ENCODE assay signal across 15 cellular contexts in the genomic region with DNA sequence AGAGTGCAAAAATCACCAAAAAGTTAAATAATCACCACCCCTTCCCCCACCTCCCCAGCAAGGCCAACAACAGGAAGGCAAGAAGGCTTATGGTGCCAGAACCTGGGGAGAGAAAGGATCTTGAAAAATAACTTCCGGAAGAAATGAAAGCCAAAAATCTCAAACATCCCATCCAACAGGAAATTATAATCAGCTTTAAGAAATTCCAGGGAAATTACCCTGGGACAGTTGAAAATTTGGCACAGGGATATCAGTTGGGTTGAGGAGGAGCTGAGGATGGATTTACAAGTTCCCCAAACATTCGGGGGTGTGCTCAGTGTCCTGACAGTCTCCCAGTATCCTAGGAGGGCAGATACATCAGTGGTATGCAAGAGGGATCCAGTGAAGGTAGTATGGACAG.
"Had no signal": no experiment of that assay in that cellular context is flagged by ENCODE, and none has a peak within 500 bp of the region (broad histone marks: within the 10 kb centered on the region; RNA-seq: fewer than 3 reads in every experiment).

No MANE protein-coding gene starts in this region.

- H3K36me3 ChIP-seq: neutrophil had no signal

- ATAC-seq: esophagus mucosa; foreskin keratinocyte; naive thymus-derived CD4-positive, alpha-beta T cell; psoas muscle had no signal

- H3K27ac ChIP-seq: foreskin keratinocyte, neutrophil, psoas muscle had no signal

- H3K36me3 Mint-ChIP-seq: immature natural killer cell; naive thymus-derived CD4-positive, alpha-beta T cell had no signal

- H3K4me1 Mint-ChIP-seq: immature natural killer cell had no signal

- FAIRE-seq: colon, kidney, small intestine had no signal

- H3K4me3 ChIP-seq: psoas muscle had no signal

- H3K9me3 ChIP-seq: neutrophil, psoas muscle had no signal

- DNase-seq: cerebellar nuclear complex; foreskin keratinocyte; immature natural killer cell; kidney; left cardiac atrium; mesendoderm; naive thymus-derived CD4-positive, alpha-beta T cell; psoas muscle; small intestine; stimulated activated CD4-positive, alpha-beta T cell treated with anti-CD3 and anti-CD28 coated beads, Interleukin-12 subunit alpha, Interleukin-12 subunit beta, amount 100 ng/mL, for 4 hours; stimulated activated naive CD4-positive, alpha-beta T cell treated with Interleukin-2 at 50 U/mL for 16 hours had no signal

- H3K27ac Mint-ChIP-seq: dendritic cell treated with granulocyte-macrophage colony-stimulating factor and Interleukin-4, amounts not matched to agents 40 ng/mL and 50 ng/mL, for 4 days; immature natural killer cell; naive thymus-derived CD4-positive, alpha-beta T cell had no signal

- H3K4me3 Mint-ChIP-seq: dendritic cell treated with granulocyte-macrophage colony-stimulating factor and Interleukin-4, amounts not matched to agents 40 ng/mL and 50 ng/mL, for 4 days; immature natural killer cell; naive thymus-derived CD4-positive, alpha-beta T cell had no signal

- H3K27me3 ChIP-seq: foreskin keratinocyte, neutrophil had no signal

- H3K4me1 ChIP-seq: psoas muscle had no signal

- H3K9me3 Mint-ChIP-seq: dendritic cell treated with granulocyte-macrophage colony-stimulating factor and Interleukin-4, amounts not matched to agents 40 ng/mL and 50 ng/mL, for 4 days; immature natural killer cell; naive thymus-derived CD4-positive, alpha-beta T cell had no signal
